Comparison of ENCODE assay signal across 8 cellular contexts in genomic region chr3:45929042-45929679, GRCh38. TPM values are rescaled to one million over a fixed set of nuclear protein-coding genes. Genes with fewer than 3 reads are reported as not detected.
A peak's percentile ranks its signal among the peaks of the same experiment; 100 is the strongest.
DNase-seq lines count a peak whose midpoint lies in the region; ATAC-seq, FAIRE-seq and TF ChIP-seq lines count a peak whose summit lies in the region.

No MANE protein-coding gene starts in this region.

- H3K27ac ChIP-seq in ascending aorta (no peak overlapping the region), keratinocyte (ENCODE audit: control insufficient read depth, insufficient read depth, low read length) (no peak overlapping the region), aorta (ENCODE audit: low read depth in 1 of 2, low read length in 2 of 2) (no peak overlapping the region)

- H3K9me1 ChIP-seq in keratinocyte (ENCODE audit: control insufficient read depth, extremely low read depth, insufficient read depth, low read length) = no peaks in the 10 kb centered on the region

- H3K27me3 ChIP-seq in Caco-2 (replicated peaks; ENCODE audit: control insufficient read depth, insufficient read depth, low read length) (no peaks in the 10 kb centered on the region), ascending aorta (no peaks in the 10 kb centered on the region), keratinocyte (ENCODE audit: control insufficient read depth, extremely low read depth, insufficient read depth, low read length) (no peaks in the 10 kb centered on the region), aorta (ENCODE audit: control insufficient read depth in 1 of 2, insufficient read depth in 2 of 2, low read length in 1 of 2) (no peaks in the 10 kb centered on the region)

- dilution Hi-C loops in keratinocyte (cut with MboI; ENCODE audit: extremely low pct_ligation_motif_present, low sequenced_read_pairs) = no loop called here

- 0 out of 2 replicates have a peak, but pooled peaks cover 1% of the 10 kb centered on the region for H3K36me3 ChIP-seq in Caco-2 (ENCODE audit: control insufficient read depth, insufficient read depth, low read length)
- H3K36me3 ChIP-seq in ascending aorta = peaks cover 67 to 78% of the 10 kb centered on the region in 2 donors
- peaks cover 0 to 13% of the 10 kb centered on the region in 2 experiments for H3K36me3 ChIP-seq in keratinocyte (ENCODE audit: control insufficient read depth in 2 of 2, extremely low read depth in 1 of 2, insufficient read depth in 2 of 2, low read length in 2 of 2)
- peaks cover 0 to 17% of the 10 kb centered on the region in 2 donors for H3K36me3 ChIP-seq in aorta (ENCODE audit: control insufficient read depth in 1 of 2, insufficient read depth in 2 of 2, low read length in 1 of 2)

- H3K27me3 Mint-ChIP-seq in Caco-2 (ENCODE audit: insufficient read depth, unreplicated experiment) (no peaks in the 10 kb centered on the region), T-cell (no peaks in the 10 kb centered on the region)

- H3K4me3 ChIP-seq in Caco-2 (ENCODE audit: low read depth, low read length) (no peak overlapping the region), ascending aorta (no peak overlapping the region), keratinocyte (ENCODE audit: control insufficient read depth in 2 of 3, extremely low read depth in 1 of 3, insufficient read depth in 2 of 3, low read depth in 1 of 3, low read length in 3 of 3) (no peak overlapping the region), aorta (ENCODE audit: low read length in 2 of 2) (no peak overlapping the region)

- 65 to 69% methylated on average over 9 of the region's 9 CpGs for WGBS in aorta, 2 donors

- peak; percentile 38 to 68 for DNase-seq in Caco-2
- peak; percentile 22 to 71 (median 58) for DNase-seq in T-cell
- DNase-seq in ascending aorta (ENCODE audit: low spot score in 2 of 2) = no peak
- no peak for DNase-seq in keratinocyte (ENCODE audit: low read depth, low spot score)
- DNase-seq in stimulated activated CD4-positive, alpha-beta T cell treated with anti-CD3 and anti-CD28 coated beads, Interleukin-4, amount 100 ng/mL, for 24 hours = peak; percentile 71
- DNase-seq in NCI-H2081 treated with DMSO at 0.1 percent for 48 hours (lab: John Stamatoyannopoulos, UW) = no peak
- DNase-seq in aorta = no peak

- peaks cover 27% of the 10 kb centered on the region for H3K36me3 Mint-ChIP-seq in Caco-2 (ENCODE audit: insufficient read depth, unreplicated experiment)
- H3K36me3 Mint-ChIP-seq in T-cell = peaks cover 81% of the 10 kb centered on the region

- H3K9me3 Mint-ChIP-seq in Caco-2 (ENCODE audit: unreplicated experiment) (no peaks in the 10 kb centered on the region), T-cell (no peaks in the 10 kb centered on the region)

- H3K4me1 ChIP-seq in Caco-2 (no peaks in the 10 kb centered on the region), ascending aorta (no peaks in the 10 kb centered on the region), keratinocyte (ENCODE audit: control insufficient read depth, extremely low read depth, insufficient read depth, low read length) (no peaks in the 10 kb centered on the region), aorta (ENCODE audit: control insufficient read depth in 1 of 2, insufficient read depth in 2 of 2, low read length in 2 of 2) (no peaks in the 10 kb centered on the region)

- no peak overlapping the region for H3K9ac ChIP-seq in keratinocyte (ENCODE audit: control insufficient read depth, extremely low read depth, insufficient read depth, low read length)

- intact Hi-C loops in Caco-2 (cut with micrococcal nuclease; ENCODE audit: unreplicated experiment) = loop anchor here (1.0 to 5.0 kb wide), 3 partner anchors 87 to 417 kb away; partner anchors contain the start of gene LZTFL1
- intact Hi-C loops in ascending aorta (cut with DNase I) = loop anchor here (10.0 kb wide), 1 partner anchor 414 kb away; no protein-coding TSS in a partner anchor
- intact Hi-C loops in aorta (cut with DNase I) = no loop called here

- H2AFZ ChIP-seq in keratinocyte (ENCODE audit: control insufficient read depth, low read length) = no peak overlapping the region

- no TSS peak for BruUV-seq in Caco-2 (replicated peaks; lab: Mats Ljungman, UMichigan)

- peak; percentile 59 to 82 for TF ChIP-seq CTCF in Caco-2 (IDR thresholded peaks at IDR 0.05; ENCODE audit: insufficient read depth in 1 of 2, low read depth in 1 of 2, low read length in 1 of 2, severe bottlenecking in 1 of 2, unreplicated experiment in 1 of 2)
- TF ChIP-seq CTCF in ascending aorta (IDR thresholded peaks at IDR 0.05) = peak; percentile 31 to 37 (median 34)
- TF ChIP-seq CTCF in keratinocyte (optimal IDR thresholded peaks at IDR 0.05 in 1 of 3, IDR thresholded peaks at IDR 0.05 in 1 of 3, conservative IDR thresholded peaks at IDR 0.05 in 1 of 3; ENCODE audit: extremely low read depth in 1 of 3, insufficient read depth in 2 of 3, low read length in 3 of 3) = peak; percentile 74 to 88 (median 85)

- H4K20me1 ChIP-seq in keratinocyte (ENCODE audit: control insufficient read depth, extremely low read depth, insufficient read depth, low read length) = no peaks in the 10 kb centered on the region

- H3K4me1 Mint-ChIP-seq in Caco-2 (ENCODE audit: low read depth, unreplicated experiment) (no peaks in the 10 kb centered on the region), T-cell (peaks cover 5 to 26% (median 6%) of the 10 kb centered on the region in 3 donors)

- no peak for FAIRE-seq in keratinocyte (lab: Jason Lieb, UNC)

- peak; percentile 62 for ATAC-seq in HG02642 (IDR thresholded peaks at IDR 0.05; ENCODE audit: poor library complexity, unreplicated experiment)
- peak; percentile 74 to 90 (median 78) for ATAC-seq in T-cell (replicated peaks in 1 of 4)
- ATAC-seq in aorta (ENCODE audit: low FRiP score) = no peak

- CTCF ChIA-PET in Caco-2 (lab: Charles Lee) (interaction anchor here (0.5 to 1.4 kb wide), 7 partner anchors 10 to 1599 kb away, joined by 3 to 12 read pairs (median 4); partner anchors contain the start of gene CCR1), T-cell (lab: Charles Lee) (interaction anchor here (0.5 to 1.6 kb wide), 10 partner anchors 12 to 1896 kb away, joined by 3 to 12 read pairs (median 5); partner anchors contain the start of gene LIMD1 (in 1 of the 2))

- H3K9me3 ChIP-seq in Caco-2 (no peaks in the 10 kb centered on the region), ascending aorta (no peaks in the 10 kb centered on the region), keratinocyte (ENCODE audit: control insufficient read depth, low read depth, low read length) (no peaks in the 10 kb centered on the region), aorta (ENCODE audit: control insufficient read depth, low read length) (no peaks in the 10 kb centered on the region)

- H3K4me3 Mint-ChIP-seq in Caco-2 (ENCODE audit: unreplicated experiment) (no peak overlapping the region), T-cell (no peak overlapping the region)

- no peak overlapping the region for H3K4me2 ChIP-seq in keratinocyte (ENCODE audit: control insufficient read depth, extremely low read depth, insufficient read depth, low read depth, low read length)

- H3K27ac Mint-ChIP-seq in Caco-2 (ENCODE audit: unreplicated experiment) (no peak overlapping the region), T-cell (no peak overlapping the region)

- POLR2A ChIA-PET in Caco-2 (lab: Charles Lee) = no interaction called here
- POLR2A ChIA-PET in T-cell (lab: Charles Lee) = no interaction called here

- no peaks in the 10 kb centered on the region for H3K79me2 ChIP-seq in keratinocyte (ENCODE audit: control insufficient read depth, insufficient read depth, low read length)

RNA-seq across cellular contexts. Expression of gene CXCR6, which starts 14.1 kb away (rescaled TPM):
- total RNA-seq in Caco-2 (2022) (not detected in 2 replicates), T-cell (10 to 100 TPM in 1 of 5 donors, 1 to 10 TPM in 4; 2.0 to 14.7 (median 3.7) TPM), ascending aorta (2.1 TPM), aorta (1 to 10 TPM; 1.4 to 2.8 TPM)
- polyA plus RNA-seq in keratinocyte (not detected in 3 replicates), aorta (1 to 10 TPM in 1 of 2 donors, not detected in 1; 2.9 TPM)
- polyA plus RNA-seq in keratinocyte (2011; ENCODE audit: low read depth) = not detected
- polyA plus RNA-seq in keratinocyte (2011; cell fraction: cytosol; rRNA removed) = not detected in 2 replicates
- not detected in 2 replicates for polyA plus RNA-seq in keratinocyte (2011; cell fraction: nucleus; rRNA removed)
- 0.03 and 0.24 TPM in 2 replicates for polyA plus RNA-seq in keratinocyte (2012; ENCODE audit: low replicate concordance)
- polyA minus RNA-seq in keratinocyte = not detected in 3 replicates
- not detected for polyA minus RNA-seq in keratinocyte (2011; cell fraction: cytosol; rRNA and poly(A)+ RNA removed)
- not detected in 2 replicates for polyA minus RNA-seq in keratinocyte (2011; cell fraction: nucleus; rRNA and poly(A)+ RNA removed)

RNA-seq across cellular contexts. Expression of gene CCR9, which starts 42.8 kb away (rescaled TPM):
- not detected in 2 replicates for total RNA-seq in Caco-2 (2022)
- 10 to 100 TPM in 1 of 5 donors, 1 to 10 TPM in 4; 2.1 to 10.0 (median 4.2) TPM for total RNA-seq in T-cell
- total RNA-seq in ascending aorta = not detected
- not detected in 3 replicates for polyA plus RNA-seq in keratinocyte
- not detected for polyA plus RNA-seq in keratinocyte (2011; ENCODE audit: low read depth)
- not detected in 2 replicates for polyA plus RNA-seq in keratinocyte (2011; cell fraction: cytosol; rRNA removed)
- not detected in 2 replicates for polyA plus RNA-seq in keratinocyte (2011; cell fraction: nucleus; rRNA removed)
- polyA plus RNA-seq in keratinocyte (2012; ENCODE audit: low replicate concordance) = not detected in 2 replicates
- not detected in 3 replicates for polyA minus RNA-seq in keratinocyte
- not detected for polyA minus RNA-seq in keratinocyte (2011; cell fraction: cytosol; rRNA and poly(A)+ RNA removed)
- not detected in 2 replicates for polyA minus RNA-seq in keratinocyte (2011; cell fraction: nucleus; rRNA and poly(A)+ RNA removed)
- not detected for total RNA-seq in aorta
- under 1 TPM in 1 of 2 donors, not detected in 1; 0.25 TPM for polyA plus RNA-seq in aorta

Comparison
In these comparisons a context has a peak if more than half of its experiments do, and no peak if none do; other contexts are left out.
1. DNase-seq: peak in Caco-2 (2 of 2), T-cell (34 of 34) and stimulated activated CD4-positive, alpha-beta T cell treated with anti-CD3 and anti-CD28 coated beads, Interleukin-4, amount 100 ng/mL, for 24 hours (single experiment); none in ascending aorta (0 of 2), keratinocyte (single experiment), NCI-H2081 treated with DMSO at 0.1 percent for 48 hours (single experiment) and aorta (0 of 2).
2. CTCF ChIP-seq: peak in every context shown above with its lines; median percentile 85 in keratinocyte; 70 in Caco-2; 34 in ascending aorta.
3. intact Hi-C loops: an anchor here in Caco-2 (1.0 to 5.0 kb wide) and ascending aorta (10.0 kb wide); none called in aorta.